In the genomic region with DNA sequence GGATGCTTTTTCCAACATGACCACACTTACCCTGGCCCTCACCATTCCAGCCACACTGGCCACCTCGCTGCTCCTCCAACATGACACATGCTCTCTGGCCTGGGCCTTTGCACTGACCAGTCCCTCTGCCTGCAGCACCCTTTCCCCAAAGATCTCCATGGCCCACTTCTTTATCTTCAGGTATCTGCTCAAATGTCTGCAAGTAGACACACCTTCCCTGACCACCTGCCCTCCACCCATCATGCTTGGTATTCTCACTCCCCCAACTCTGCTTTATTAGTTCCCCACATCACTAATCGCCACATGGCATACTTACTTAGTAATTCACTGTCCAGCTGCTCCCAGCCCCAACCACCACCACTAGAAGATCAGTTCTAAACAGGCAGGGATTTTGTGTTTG, we compare ENCODE assay signal across 22 cellular contexts.
"Had no signal": no experiment of that assay in that cellular context is flagged by ENCODE, and none has a peak within 500 bp of the region (broad histone marks: within the 10 kb centered on the region; RNA-seq: fewer than 3 reads in every experiment).

No MANE protein-coding gene starts in this region.

- H3K4me1 ChIP-seq: left ventricle myocardium inferior, parathyroid adenoma, psoas muscle, right lobe of liver, uterus had no signal

- H3K36me3 ChIP-seq: left ventricle myocardium inferior, right lobe of liver, tibial nerve, uterus had no signal

- H3K79me2 ChIP-seq: parathyroid adenoma had no signal

- H3K36me3 Mint-ChIP-seq: immature natural killer cell; mesothelial cell of epicardium; naive thymus-derived CD4-positive, alpha-beta T cell; type B pancreatic cell had no signal

- ATAC-seq: naive thymus-derived CD4-positive, alpha-beta T cell; natural killer cell treated with Interleukin-12 subunit alpha and Interleukin-12 subunit beta and Interleukin-15 and Interleukin-18, amount 100 ng/mL, for 72 hours; psoas muscle; right lobe of liver; stimulated activated naive CD8-positive, alpha-beta T cell treated with anti-CD3 and anti-CD28 coated beads, Interleukin-15, amount 100 ng/mL, for 72 hours had no signal

- H3K27me3 Mint-ChIP-seq: stimulated activated naive CD8-positive, alpha-beta T cell treated with anti-CD3 and anti-CD28 coated beads, Interleukin-15, amount 100 ng/mL, for 72 hours had no signal

- H3K4me1 Mint-ChIP-seq: immature natural killer cell; stimulated activated naive CD8-positive, alpha-beta T cell treated with anti-CD3 and anti-CD28 coated beads, Interleukin-15, amount 100 ng/mL, for 72 hours had no signal

- H2AFZ ChIP-seq: parathyroid adenoma had no signal

- H3K9me3 Mint-ChIP-seq: mesothelial cell of epicardium; natural killer cell treated with Interleukin-12 subunit alpha and Interleukin-12 subunit beta and Interleukin-15 and Interleukin-18, amount 100 ng/mL, for 72 hours; stimulated activated naive CD8-positive, alpha-beta T cell treated with anti-CD3 and anti-CD28 coated beads, Interleukin-15, amount 100 ng/mL, for 72 hours had no signal

- FAIRE-seq: islet of Langerhans had no signal

- H3K27ac ChIP-seq: left ventricle myocardium inferior, parathyroid adenoma, psoas muscle, right lobe of liver, tibial nerve, uterus had no signal

- H3K27ac Mint-ChIP-seq: immature natural killer cell; mesothelial cell of epicardium; naive thymus-derived CD4-positive, alpha-beta T cell; natural killer cell treated with Interleukin-12 subunit alpha and Interleukin-12 subunit beta and Interleukin-15 and Interleukin-18, amount 100 ng/mL, for 72 hours; stimulated activated naive CD8-positive, alpha-beta T cell treated with anti-CD3 and anti-CD28 coated beads, Interleukin-15, amount 100 ng/mL, for 72 hours; type B pancreatic cell had no signal

- H3K4me3 ChIP-seq: left ventricle myocardium inferior, lung, psoas muscle, right lobe of liver, tibial nerve, uterus had no signal

- H3K9me3 ChIP-seq: left ventricle myocardium inferior, psoas muscle, right lobe of liver, tibial nerve, uterus had no signal

- H3K9ac ChIP-seq: parathyroid adenoma had no signal

- H3K27me3 ChIP-seq: right lobe of liver, tibial nerve, uterus had no signal

- H3K4me3 Mint-ChIP-seq: immature natural killer cell; mesothelial cell of epicardium; naive thymus-derived CD4-positive, alpha-beta T cell; natural killer cell treated with Interleukin-12 subunit alpha and Interleukin-12 subunit beta and Interleukin-15 and Interleukin-18, amount 100 ng/mL, for 72 hours; stimulated activated naive CD8-positive, alpha-beta T cell treated with anti-CD3 and anti-CD28 coated beads, Interleukin-15, amount 100 ng/mL, for 72 hours; type B pancreatic cell had no signal

- DNase-seq: hypothalamus; immature natural killer cell; left ventricle myocardium inferior; mesendoderm; naive thymus-derived CD4-positive, alpha-beta T cell; psoas muscle; right lobe of liver; stimulated activated CD4-positive, alpha-beta T cell treated with anti-CD3 and anti-CD28 coated beads, Interleukin-12 subunit alpha, Interleukin-12 subunit beta, amount 100 ng/mL, for 4 hours; stimulated activated CD4-positive, alpha-beta T cell treated with anti-CD3 and anti-CD28 coated beads, Interleukin-15, amount 100 ng/mL, for 24 hours; stimulated activated CD4-positive, alpha-beta T cell treated with anti-CD3 and anti-CD28 coated beads, Interleukin-2, amount 100 ng/mL, for 24 hours; stimulated activated CD4-positive, alpha-beta T cell treated with anti-CD3 and anti-CD28 coated beads, Interleukin-4, amount 100 ng/mL, for 1 hour; stimulated activated naive CD4-positive, alpha-beta T cell treated with Interleukin-2 at 50 U/mL for 16 hours; stimulated activated naive CD8-positive, alpha-beta T cell treated with anti-CD3 and anti-CD28 coated beads, Interleukin-15, amount 100 ng/mL, for 72 hours; substantia nigra; uterus had no signal
